2 cellular contexts compared by ENCODE assay signal in genomic region chr22:28766628-28767027, GRCh38.
TF ChIP-seq lines count a peak whose summit lies in the region.

No MANE protein-coding gene starts in this region.

TF ChIP-seq in HepG2, 621 proteins besides CTCF, POLR2A, EP300 and RAD21:
- TF ChIP-seq ZNF629 (CRISPR knock-in tag; conservative IDR thresholded peaks at IDR 0.05) = peak; percentile 56; the same call in 1 of the 2 replicates
- TF ChIP-seq PRDM10 (CRISPR knock-in tag; IDR thresholded peaks at IDR 0.05; ENCODE audit: low read depth) = no peak

TF ChIP-seq in K562, 482 proteins besides CTCF, POLR2A, EP300 and RAD21:
- TF ChIP-seq JUND (IDR thresholded peaks at IDR 0.05; ENCODE audit: borderline replicate concordance, low read depth, low read length) (no peak), JUND (tag; IDR thresholded peaks at IDR 0.05; ENCODE audit: borderline replicate concordance, low read depth, low read length) (no peak), RBM25 (IDR thresholded peaks at IDR 0.05; ENCODE audit: low read depth, low read length, severe bottlenecking) (peak; percentile 54)
